ENCODE assay signal across 17 cellular contexts in genomic region chr19:41991025-41991424, GRCh38. TPM values are rescaled to one million over a fixed set of nuclear protein-coding genes. Genes with fewer than 3 reads are reported as not detected.
DNase-seq lines count a peak whose midpoint lies in the region; ATAC-seq and TF ChIP-seq lines count a peak whose summit lies in the region.
"Had no signal": no experiment of that assay in that cellular context is flagged by ENCODE, and none has a peak within 500 bp of the region (broad histone marks: within the 10 kb centered on the region; RNA-seq: fewer than 3 reads in every experiment).

No MANE protein-coding gene starts in this region.

- peak overlapping the region; percentile 41 for H3K27ac Mint-ChIP-seq in central memory CD8-positive, alpha-beta T cell (ENCODE audit: low read depth)
- H3K27ac Mint-ChIP-seq in stimulated activated effector memory CD8-positive, alpha-beta T cell treated with anti-CD3 and anti-CD28 coated beads, Interleukin-12 subunit alpha, Interleukin-12 subunit beta, amount 100 ng/mL, for 72 hours: no peak overlapping the region
- H3K27ac Mint-ChIP-seq: IgD-negative memory B cell had no signal

- H3K27ac ChIP-seq in HEK293 (ENCODE audit: extremely low read depth, low read depth, low read length) (no peak overlapping the region), left ventricle myocardium inferior (replicated peaks) (peak overlapping the region; percentile 96)
- H3K27ac ChIP-seq: GM23248, PC-9 had no signal

- H3K9me3 ChIP-seq in HEK293 (ENCODE audit: control insufficient read depth, insufficient read depth, low read depth, low read length) (no peaks in the 10 kb centered on the region), left ventricle myocardium inferior (replicated peaks) (no peaks in the 10 kb centered on the region)
- H3K9me3 ChIP-seq: SK-N-SH had no signal

- no peak for DNase-seq in central memory CD8-positive, alpha-beta T cell (ENCODE audit: low spot score in 2 of 2)
- DNase-seq in left ventricle myocardium inferior (peak; percentile 78), erythroblast (lab: John Stamatoyannopoulos, UW) (no peak), amniotic stem cell (lab: John Stamatoyannopoulos, UW) (no peak)
- no peak for DNase-seq in stimulated activated effector memory CD8-positive, alpha-beta T cell treated with anti-CD3 and anti-CD28 coated beads, Interleukin-12 subunit alpha, Interleukin-12 subunit beta, amount 100 ng/mL, for 72 hours (ENCODE audit: low spot score in 2 of 2)
- DNase-seq: CD8-positive, alpha-beta memory T cell; DMS153; GM23248; NCI-H1694; NCI-H2107; NCI-H345; NCI-H526 treated with DMSO at 0.1 percent for 48 hours; PC-9; SK-N-SH had no signal

- no peak for TF ChIP-seq POLR2A in erythroblast (IDR thresholded peaks at IDR 0.05; ENCODE audit: low read length)

- TF ChIP-seq CTCF in HEK293 (tag by site-specific recombination; IDR thresholded peaks at IDR 0.05) (no peak), left ventricle myocardium inferior (IDR thresholded peaks at IDR 0.05; ENCODE audit: borderline replicate concordance) (no peak)

- ATAC-seq in central memory CD8-positive, alpha-beta T cell (replicated peaks; ENCODE audit: extremely low read depth, poor library complexity, severe bottlenecking): no peak
- no peak for ATAC-seq in stimulated activated effector memory CD8-positive, alpha-beta T cell treated with anti-CD3 and anti-CD28 coated beads, Interleukin-12 subunit alpha, Interleukin-12 subunit beta, amount 100 ng/mL, for 72 hours
- no peak for ATAC-seq in GM21367 (IDR thresholded peaks at IDR 0.05; ENCODE audit: unreplicated experiment)

- H3K4me3 ChIP-seq in HEK293 (ENCODE audit: low read depth, low read length) (no peak overlapping the region), left ventricle myocardium inferior (peak overlapping the region; percentile 56)
- H3K4me3 ChIP-seq: GM23248, PC-9 had no signal

- H3K27me3 ChIP-seq in left ventricle myocardium inferior (ENCODE audit: low read depth): peaks cover 51% of the 10 kb centered on the region

- no peaks in the 10 kb centered on the region for H3K9me3 Mint-ChIP-seq in central memory CD8-positive, alpha-beta T cell
- no peaks in the 10 kb centered on the region for H3K9me3 Mint-ChIP-seq in stimulated activated effector memory CD8-positive, alpha-beta T cell treated with anti-CD3 and anti-CD28 coated beads, Interleukin-12 subunit alpha, Interleukin-12 subunit beta, amount 100 ng/mL, for 72 hours
- H3K9me3 Mint-ChIP-seq: CD8-positive, alpha-beta memory T cell had no signal

- CTCF ChIA-PET in HEK293 (lab: Yijun Ruan, JAX): interaction anchor here (0.7 to 0.9 kb wide), 4 partner anchors 33 to 44 kb away, joined by 3 to 9 read pairs (median 4); no protein-coding TSS in a partner anchor

- peaks cover 15% of the 10 kb centered on the region for H3K27me3 Mint-ChIP-seq in central memory CD8-positive, alpha-beta T cell

- POLR2A ChIA-PET in HEK293 (lab: Yijun Ruan, JAX): no interaction called here

- H3K36me3 ChIP-seq in HEK293 (ENCODE audit: control insufficient read depth in 2 of 2, insufficient read depth in 1 of 2, low read length in 2 of 2) (no peaks in the 10 kb centered on the region), left ventricle myocardium inferior (peaks cover 24% of the 10 kb centered on the region)

- peaks cover 6% of the 10 kb centered on the region; the same call in 1 of the 2 replicates for H3K4me1 ChIP-seq in HEK293 (ENCODE audit: control insufficient read depth, insufficient read depth, low read length)
- peaks cover 24% of the 10 kb centered on the region for H3K4me1 ChIP-seq in left ventricle myocardium inferior

- H3K36me3 Mint-ChIP-seq in central memory CD8-positive, alpha-beta T cell (ENCODE audit: insufficient read depth): peaks cover 16% of the 10 kb centered on the region
- H3K36me3 Mint-ChIP-seq in stimulated activated effector memory CD8-positive, alpha-beta T cell treated with anti-CD3 and anti-CD28 coated beads, Interleukin-12 subunit alpha, Interleukin-12 subunit beta, amount 100 ng/mL, for 72 hours: no peaks in the 10 kb centered on the region
- H3K36me3 Mint-ChIP-seq: IgD-negative memory B cell had no signal

- no peak overlapping the region for H3K4me3 Mint-ChIP-seq in central memory CD8-positive, alpha-beta T cell
- peak overlapping the region; percentile 18 for H3K4me3 Mint-ChIP-seq in stimulated activated effector memory CD8-positive, alpha-beta T cell treated with anti-CD3 and anti-CD28 coated beads, Interleukin-12 subunit alpha, Interleukin-12 subunit beta, amount 100 ng/mL, for 72 hours

- H3K4me1 Mint-ChIP-seq in central memory CD8-positive, alpha-beta T cell: peaks cover 24% of the 10 kb centered on the region
- H3K4me1 Mint-ChIP-seq in stimulated activated effector memory CD8-positive, alpha-beta T cell treated with anti-CD3 and anti-CD28 coated beads, Interleukin-12 subunit alpha, Interleukin-12 subunit beta, amount 100 ng/mL, for 72 hours: peaks cover 25% of the 10 kb centered on the region

- intact Hi-C loops in left ventricle myocardium inferior (cut with micrococcal nuclease): no loop called here

TF ChIP-seq in HEK293, 187 proteins besides CTCF, POLR2A, EP300 and RAD21:
- TF ChIP-seq MEIS1 (CRISPR knock-in tag; IDR thresholded peaks at IDR 0.05; ENCODE audit: borderline replicate concordance) (no peak), PATZ1 (tag by site-specific recombination; IDR thresholded peaks at IDR 0.05) (peak; percentile 25; the same call in 1 of the 2 replicates), ZBTB48 (tag by site-specific recombination; IDR thresholded peaks at IDR 0.05) (no peak), ZSCAN30 (tag by site-specific recombination; IDR thresholded peaks at IDR 0.05) (no peak), EGR2 (tag by site-specific recombination; IDR thresholded peaks at IDR 0.05; ENCODE audit: low read depth) (no peak)
- TF ChIP-seq, protein P1, sequence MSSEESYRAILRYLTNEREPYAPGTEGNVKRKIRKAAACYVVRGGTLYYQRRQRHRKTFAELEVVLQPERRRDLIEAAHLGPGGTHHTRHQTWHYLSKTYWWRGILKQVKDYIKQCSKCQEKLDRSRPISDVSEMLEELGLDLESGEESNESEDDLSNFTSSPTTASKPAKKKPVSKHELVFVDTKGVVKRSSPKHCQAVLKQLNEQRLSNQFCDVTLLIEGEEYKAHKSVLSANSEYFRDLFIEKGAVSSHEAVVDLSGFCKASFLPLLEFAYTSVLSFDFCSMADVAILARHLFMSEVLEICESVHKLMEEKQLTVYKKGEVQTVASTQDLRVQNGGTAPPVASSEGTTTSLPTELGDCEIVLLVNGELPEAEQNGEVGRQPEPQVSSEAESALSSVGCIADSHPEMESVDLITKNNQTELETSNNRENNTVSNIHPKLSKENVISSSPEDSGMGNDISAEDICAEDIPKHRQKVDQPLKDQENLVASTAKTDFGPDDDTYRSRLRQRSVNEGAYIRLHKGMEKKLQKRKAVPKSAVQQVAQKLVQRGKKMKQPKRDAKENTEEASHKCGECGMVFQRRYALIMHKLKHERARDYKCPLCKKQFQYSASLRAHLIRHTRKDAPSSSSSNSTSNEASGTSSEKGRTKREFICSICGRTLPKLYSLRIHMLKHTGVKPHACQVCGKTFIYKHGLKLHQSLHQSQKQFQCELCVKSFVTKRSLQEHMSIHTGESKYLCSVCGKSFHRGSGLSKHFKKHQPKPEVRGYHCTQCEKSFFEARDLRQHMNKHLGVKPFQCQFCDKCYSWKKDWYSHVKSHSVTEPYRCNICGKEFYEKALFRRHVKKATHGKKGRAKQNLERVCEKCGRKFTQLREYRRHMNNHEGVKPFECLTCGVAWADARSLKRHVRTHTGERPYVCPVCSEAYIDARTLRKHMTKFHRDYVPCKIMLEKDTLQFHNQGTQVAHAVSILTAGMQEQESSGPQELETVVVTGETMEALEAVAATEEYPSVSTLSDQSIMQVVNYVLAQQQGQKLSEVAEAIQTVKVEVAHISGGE (tag by site-specific recombination; conservative IDR thresholded peaks at IDR 0.05; ENCODE audit: low read depth): no peak

RNA-seq across cellular contexts. Expression of gene ATP1A3, which starts 3.0 kb away (rescaled TPM):
- 375 TPM for total RNA-seq in left ventricle myocardium inferior
- total RNA-seq: PC-9 had no signal

RNA-seq across cellular contexts. Expression of gene RABAC1, which starts 31.9 kb away (rescaled TPM):
- 56.7 TPM for total RNA-seq in left ventricle myocardium inferior
